Comparison of ENCODE assay signal across 11 cellular contexts in genomic region chr16:73065617-73066313, GRCh38. TPM values are rescaled to one million over a fixed set of nuclear protein-coding genes. Genes with fewer than 3 reads are reported as not detected.
DNase-seq lines count a peak whose midpoint lies in the region; ATAC-seq, FAIRE-seq and TF ChIP-seq lines count a peak whose summit lies in the region.
"Had no signal": no experiment of that assay in that cellular context is flagged by ENCODE, and none has a peak within 500 bp of the region (broad histone marks: within the 10 kb centered on the region; RNA-seq: fewer than 3 reads in every experiment).

No MANE protein-coding gene starts in this region.

- WGBS in heart right ventricle, 2 donors, result 7% methylated on average over 43 of the region's 43 CpGs

- peak overlapping the region; percentile 10 to 47 (median 36) for H3K4me3 ChIP-seq in heart right ventricle
- H3K4me3 ChIP-seq in vagina, result peak overlapping the region; percentile 3 to 29
- H3K4me3 ChIP-seq: A549 had no signal

- H3K27me3 ChIP-seq in heart right ventricle (peaks cover 0 to 65% (median 61%) of the 10 kb centered on the region in 7 donors), vagina (no peaks in the 10 kb centered on the region)

- H3K27ac ChIP-seq in heart right ventricle (peak overlapping the region; percentile 31 to 95 (median 86)), vagina (peak overlapping the region; percentile 10)
- H3K27ac ChIP-seq: WERI-Rb-1 had no signal

- no peaks in the 10 kb centered on the region for H3K9me3 Mint-ChIP-seq in activated naive CD8-positive, alpha-beta T cell treated with anti-CD3 and anti-CD28 coated beads for 36 hours
- no peaks in the 10 kb centered on the region for H3K9me3 Mint-ChIP-seq in activated naive CD8-positive, alpha-beta T cell treated with anti-CD3 and anti-CD28 coated beads, Interleukin-2, amount 50 U/mL, for 24 hours
- no peaks in the 10 kb centered on the region for H3K9me3 Mint-ChIP-seq in neural crest cell

- TF ChIP-seq CTCF in heart right ventricle (IDR thresholded peaks at IDR 0.05) (no peak), neural crest cell (conservative IDR thresholded peaks at IDR 0.05) (no peak), vagina (IDR thresholded peaks at IDR 0.05) (no peak)

- H3K36me3 ChIP-seq in heart right ventricle (no peaks in the 10 kb centered on the region), vagina (no peaks in the 10 kb centered on the region)
- H3K36me3 ChIP-seq: WERI-Rb-1 had no signal

- peaks cover 90% of the 10 kb centered on the region for H3K27me3 Mint-ChIP-seq in activated naive CD8-positive, alpha-beta T cell treated with anti-CD3 and anti-CD28 coated beads for 36 hours
- H3K27me3 Mint-ChIP-seq in activated naive CD8-positive, alpha-beta T cell treated with anti-CD3 and anti-CD28 coated beads, Interleukin-2, amount 50 U/mL, for 24 hours, result peaks cover 82% of the 10 kb centered on the region
- H3K27me3 Mint-ChIP-seq in neural crest cell (ENCODE audit: low read depth), result peaks cover 80% of the 10 kb centered on the region

- no peak for ATAC-seq in activated naive CD8-positive, alpha-beta T cell treated with anti-CD3 and anti-CD28 coated beads, Interleukin-2, amount 50 U/mL, for 24 hours
- peak; percentile 32 to 64 (median 42) for ATAC-seq in heart right ventricle
- ATAC-seq in GM19023 (IDR thresholded peaks at IDR 0.05; ENCODE audit: unreplicated experiment), result no peak
- no peak for ATAC-seq in HG02759 (IDR thresholded peaks at IDR 0.05; ENCODE audit: unreplicated experiment)
- ATAC-seq: A549 had no signal

- peaks cover 22 to 86% (median 56%) of the 10 kb centered on the region in 9 donors for H3K4me1 ChIP-seq in heart right ventricle
- H3K4me1 ChIP-seq in vagina, result peaks cover 40% of the 10 kb centered on the region

- no peak for FAIRE-seq in frontal cortex (lab: Jason Lieb, UNC)
- FAIRE-seq: A549, endometrium had no signal

- H3K9me3 ChIP-seq in heart right ventricle (no peaks in the 10 kb centered on the region), vagina (no peaks in the 10 kb centered on the region)
- H3K9me3 ChIP-seq: A549 had no signal

- H3K27ac Mint-ChIP-seq in activated naive CD8-positive, alpha-beta T cell treated with anti-CD3 and anti-CD28 coated beads for 36 hours, result no peak overlapping the region
- no peak overlapping the region for H3K27ac Mint-ChIP-seq in activated naive CD8-positive, alpha-beta T cell treated with anti-CD3 and anti-CD28 coated beads, Interleukin-2, amount 50 U/mL, for 24 hours
- H3K27ac Mint-ChIP-seq in neural crest cell (ENCODE audit: unreplicated experiment), result no peak overlapping the region

- no peak for DNase-seq in activated naive CD8-positive, alpha-beta T cell treated with anti-CD3 and anti-CD28 coated beads for 36 hours
- DNase-seq in activated naive CD8-positive, alpha-beta T cell treated with anti-CD3 and anti-CD28 coated beads, Interleukin-2, amount 50 U/mL, for 24 hours, result no peak
- DNase-seq in heart right ventricle (peak in 1 of 2 donors; percentile 54), neural crest cell (ENCODE audit: low read depth, low spot score) (no peak), vagina (ENCODE audit: extremely low spot score in 2 of 2) (no peak), frontal cortex (ENCODE audit: low spot score in 2 of 2) (no peak)
- DNase-seq: WERI-Rb-1 had no signal

- intact Hi-C loops in heart right ventricle (cut with DNase I) (loop anchor here in 6 of 10 donors (5.0 to 10.0 kb wide), 3 partner anchors 107 to 401 kb away; no protein-coding TSS in a partner anchor), vagina (cut with DNase I) (no loop called here)

- H3K36me3 Mint-ChIP-seq in activated naive CD8-positive, alpha-beta T cell treated with anti-CD3 and anti-CD28 coated beads for 36 hours, result no peaks in the 10 kb centered on the region
- no peaks in the 10 kb centered on the region for H3K36me3 Mint-ChIP-seq in activated naive CD8-positive, alpha-beta T cell treated with anti-CD3 and anti-CD28 coated beads, Interleukin-2, amount 50 U/mL, for 24 hours (ENCODE audit: low read depth)
- H3K36me3 Mint-ChIP-seq in neural crest cell (ENCODE audit: low read depth), result no peaks in the 10 kb centered on the region

- H3K4me3 Mint-ChIP-seq in activated naive CD8-positive, alpha-beta T cell treated with anti-CD3 and anti-CD28 coated beads for 36 hours, result peak overlapping the region; percentile 10
- no peak overlapping the region for H3K4me3 Mint-ChIP-seq in activated naive CD8-positive, alpha-beta T cell treated with anti-CD3 and anti-CD28 coated beads, Interleukin-2, amount 50 U/mL, for 24 hours
- H3K4me3 Mint-ChIP-seq in neural crest cell, result peak overlapping the region; percentile 80

- no peak for TF ChIP-seq POLR2A in vagina (IDR thresholded peaks at IDR 0.05)

- peaks cover 3% of the 10 kb centered on the region for H3K4me1 Mint-ChIP-seq in activated naive CD8-positive, alpha-beta T cell treated with anti-CD3 and anti-CD28 coated beads for 36 hours
- peaks cover 16% of the 10 kb centered on the region for H3K4me1 Mint-ChIP-seq in activated naive CD8-positive, alpha-beta T cell treated with anti-CD3 and anti-CD28 coated beads, Interleukin-2, amount 50 U/mL, for 24 hours
- H3K4me1 Mint-ChIP-seq in neural crest cell, result peaks cover 80% of the 10 kb centered on the region

RNA-seq across cellular contexts. Expression of gene ZFHX3, which starts 17.8 kb away (rescaled TPM):
- total RNA-seq in activated naive CD8-positive, alpha-beta T cell treated with anti-CD3 and anti-CD28 coated beads for 36 hours, result under 1 TPM; 0.40 to 0.54 TPM
- total RNA-seq in heart right ventricle, result 10 to 100 TPM in 6 of 10 donors, 1 to 10 TPM in 4; 7.9 to 15.2 (median 11.7) TPM
- polyA plus RNA-seq in heart right ventricle, result 1 to 10 TPM; 1.6 to 4.0 TPM
- 40.1 and 46.0 TPM in 2 replicates for total RNA-seq in neural crest cell
- 28.0 TPM for total RNA-seq in vagina
- total RNA-seq in frontal cortex, result 4.9 TPM

Comparison
In these comparisons a context has a peak if more than half of its experiments do, and no peak if none do; other contexts are left out.
1. ATAC-seq: peak in heart right ventricle (8 of 8); none in activated naive CD8-positive, alpha-beta T cell treated with anti-CD3 and anti-CD28 coated beads, Interleukin-2, amount 50 U/mL, for 24 hours (single experiment), GM19023 (single experiment) and HG02759 (single experiment).